In genomic region chr1:208387908-208388756, GRCh38 we compare ENCODE assay signal across 26 cellular contexts.
A peak's percentile ranks its signal among the peaks of the same experiment; 100 is the strongest.
DNase-seq lines count a peak whose midpoint lies in the region; FAIRE-seq and TF ChIP-seq lines count a peak whose summit lies in the region.
"Had no signal": no experiment of that assay in that cellular context is flagged by ENCODE, and none has a peak within 500 bp of the region (broad histone marks: within the 10 kb centered on the region; RNA-seq: fewer than 3 reads in every experiment).

No MANE protein-coding gene starts in this region.

- H3K36me3 Mint-ChIP-seq in H9 (ENCODE audit: insufficient read depth in 1 of 3, low read depth in 3 of 3), result no peaks in the 10 kb centered on the region; a peak in 1 of 7 replicates
- H3K36me3 Mint-ChIP-seq in CD8-positive, alpha-beta memory T cell, result no peaks in the 10 kb centered on the region
- H3K36me3 Mint-ChIP-seq: activated naive CD4-positive, alpha-beta T cell treated with anti-CD3 and anti-CD28 coated beads, Interleukin-2, amount 50 U/mL, for 72 hours; naive thymus-derived CD8-positive, alpha-beta T cell had no signal

- H4K5ac ChIP-seq in H9 (ENCODE audit: insufficient read length, low read depth, low read length), result no peak overlapping the region

- H3K4me1 ChIP-seq in HEK293 (ENCODE audit: control insufficient read depth, insufficient read depth, low read length) (no peaks in the 10 kb centered on the region), H9 (ENCODE audit: insufficient read depth, low read length) (no peaks in the 10 kb centered on the region)
- no peaks in the 10 kb centered on the region for H3K4me1 ChIP-seq in CD8-positive, alpha-beta memory T cell (ENCODE audit: insufficient read depth, low read length)
- H3K4me1 ChIP-seq: heart left ventricle, pancreas, stomach, tibial nerve had no signal

- WGBS in H9 (ENCODE audit: extremely low coverage, insufficient read length, low lambda C conversion rate), result no CpG with 5 or more reads among the region's 9 CpGs

- H3K23me2 ChIP-seq in H9 (ENCODE audit: insufficient read length, low read depth, low read length, poor library complexity, severe bottlenecking), result no peaks in the 10 kb centered on the region

- no peak overlapping the region for H4K91ac ChIP-seq in H9 (ENCODE audit: insufficient read length, low read depth, low read length)

- no peaks in the 10 kb centered on the region for H3K79me2 ChIP-seq in H9 (ENCODE audit: insufficient read depth, low read length)

- no peak overlapping the region for H3K27ac Mint-ChIP-seq in H9
- H3K27ac Mint-ChIP-seq in CD8-positive, alpha-beta memory T cell, result no peak overlapping the region
- H3K27ac Mint-ChIP-seq: activated naive CD4-positive, alpha-beta T cell treated with anti-CD3 and anti-CD28 coated beads, Interleukin-2, amount 50 U/mL, for 72 hours; naive thymus-derived CD8-positive, alpha-beta T cell had no signal

- no peak overlapping the region for H3K4me3 ChIP-seq in HEK293 (ENCODE audit: low read depth, low read length)
- H3K4me3 ChIP-seq in CD8-positive, alpha-beta memory T cell (ENCODE audit: low read length), result no peak overlapping the region
- H3K4me3 ChIP-seq: dorsolateral prefrontal cortex, heart left ventricle, pancreas, PC-9, stomach, tibial nerve had no signal

- CTCF ChIA-PET in HEK293 (lab: Yijun Ruan, JAX), result interaction anchor here (0.6 to 0.9 kb wide), 2 partner anchors 9 to 967 kb away, joined by 3 read pairs; no protein-coding TSS in a partner anchor
- CTCF ChIA-PET in CD8-positive, alpha-beta memory T cell (lab: Charles Lee), result no interaction called here

- H3K4me3 Mint-ChIP-seq in H9, result no peak overlapping the region
- no peak overlapping the region for H3K4me3 Mint-ChIP-seq in CD8-positive, alpha-beta memory T cell
- H3K4me3 Mint-ChIP-seq: central memory CD8-positive, alpha-beta T cell; naive thymus-derived CD8-positive, alpha-beta T cell had no signal

- H4K20me1 ChIP-seq in H9 (ENCODE audit: control insufficient read depth, insufficient read depth, insufficient read length), result no peaks in the 10 kb centered on the region

- peak; percentile 89 for DNase-seq in NCI-H1436 treated with DMSO at 0.1 percent for 48 hours (lab: John Stamatoyannopoulos, UW)
- DNase-seq in NCI-H82 treated with DMSO at 0.1 percent for 48 hours (lab: John Stamatoyannopoulos, UW; ENCODE audit: unreplicated experiment), result peak; percentile 20
- DNase-seq in left kidney (ENCODE audit: low read depth, low spot score), result peak; percentile 92
- no peak for DNase-seq in NCI-H1048 (lab: John Stamatoyannopoulos, UW)
- no peak for DNase-seq in H54 (ENCODE audit: insufficient read length, low spot score)
- DNase-seq in H9, result no peak
- DNase-seq in CD8-positive, alpha-beta memory T cell, result no peak
- DNase-seq: activated CD4-positive, alpha-beta T cell treated with anti-CD3 and anti-CD28 coated beads, Interleukin-2, amount 50 U/mL, for 1 hour; dorsolateral prefrontal cortex; heart left ventricle; IMR-90; left cardiac atrium; naive thymus-derived CD8-positive, alpha-beta T cell; NCI-H2029; pancreas; PC-9; SIG-M5; stimulated activated CD4-positive, alpha-beta T cell treated with anti-CD3 and anti-CD28 coated beads, Interleukin-15, amount 100 ng/mL, for 24 hours; stomach; T-helper 1 cell had no signal

- no peaks in the 10 kb centered on the region for H3K9me3 ChIP-seq in HEK293 (ENCODE audit: control insufficient read depth, insufficient read depth, low read depth, low read length)
- no peaks in the 10 kb centered on the region for H3K9me3 ChIP-seq in H9 (ENCODE audit: control insufficient read depth, low read depth, low read length)
- H3K9me3 ChIP-seq in CD8-positive, alpha-beta memory T cell (ENCODE audit: low read length), result no peaks in the 10 kb centered on the region
- H3K9me3 ChIP-seq: pancreas, stomach had no signal

- no peak for TF ChIP-seq CTCF in HEK293 (tag by site-specific recombination; IDR thresholded peaks at IDR 0.05)
- no peak for TF ChIP-seq CTCF in H9 (conservative IDR thresholded peaks at IDR 0.05)

- H2AFZ ChIP-seq in H9 (ENCODE audit: low read length), result no peak overlapping the region
- H2AFZ ChIP-seq: PC-9 had no signal

- no peak overlapping the region for H3K56ac ChIP-seq in H9 (ENCODE audit: insufficient read length, low read depth, low read length)

- no peak overlapping the region for H3K14ac ChIP-seq in H9 (ENCODE audit: insufficient read depth, low read length)

- H3K79me1 ChIP-seq in H9 (ENCODE audit: insufficient read depth, low read depth, low read length, poor library complexity, severe bottlenecking), result no peaks in the 10 kb centered on the region

- H3K27me3 ChIP-seq in H9 (ENCODE audit: insufficient read depth, low read length), result no peaks in the 10 kb centered on the region
- H3K27me3 ChIP-seq in CD8-positive, alpha-beta memory T cell (ENCODE audit: insufficient read depth, low read length, poor library complexity, severe bottlenecking), result no peaks in the 10 kb centered on the region
- H3K27me3 ChIP-seq: pancreas, stomach, tibial nerve had no signal

- H3K4ac ChIP-seq in H9 (ENCODE audit: low read depth, low read length), result no peak overlapping the region

- no peak overlapping the region for H2BK20ac ChIP-seq in H9 (ENCODE audit: low read depth, low read length, poor library complexity, severe bottlenecking)

- no peak overlapping the region for H3T11ph ChIP-seq in H9 (ENCODE audit: low read length)

- H2BK12ac ChIP-seq in H9 (ENCODE audit: insufficient read length, low read depth, low read length), result no peak overlapping the region

- H2BK5ac ChIP-seq in H9 (ENCODE audit: insufficient read length, low read length), result no peak overlapping the region

- no peak overlapping the region for H3K4me2 ChIP-seq in H9 (ENCODE audit: insufficient read depth, insufficient read length, low read length)
- H3K4me2 ChIP-seq: PC-9 had no signal

- no peak overlapping the region for H3K27ac ChIP-seq in HEK293 (ENCODE audit: extremely low read depth, low read depth, low read length)
- H3K27ac ChIP-seq in H9 (ENCODE audit: insufficient read length, low read depth, low read length), result no peak overlapping the region
- no peak overlapping the region for H3K27ac ChIP-seq in CD8-positive, alpha-beta memory T cell (ENCODE audit: low read depth, low read length)
- H3K27ac ChIP-seq: dorsolateral prefrontal cortex, heart left ventricle, HL-60, pancreas, PC-9, stomach, tibial nerve had no signal

- no peak overlapping the region for H4K8ac ChIP-seq in H9 (replicated peaks; ENCODE audit: insufficient read length, low read depth, low read length)

- POLR2A ChIA-PET in HEK293 (lab: Yijun Ruan, JAX), result no interaction called here
- POLR2A ChIA-PET in CD8-positive, alpha-beta memory T cell (lab: Charles Lee), result no interaction called here

- H2AK5ac ChIP-seq in H9 (ENCODE audit: insufficient read length, low read length), result no peak overlapping the region

- H3K27me3 Mint-ChIP-seq in H9 (ENCODE audit: low read depth), result no peaks in the 10 kb centered on the region
- H3K27me3 Mint-ChIP-seq in CD8-positive, alpha-beta memory T cell, result peaks cover 0 to 18% of the 10 kb centered on the region in 2 donors

- no peaks in the 10 kb centered on the region for H3K4me1 Mint-ChIP-seq in H9
- H3K4me1 Mint-ChIP-seq in CD8-positive, alpha-beta memory T cell, result no peaks in the 10 kb centered on the region
- H3K4me1 Mint-ChIP-seq: central memory CD8-positive, alpha-beta T cell; naive thymus-derived CD8-positive, alpha-beta T cell had no signal

- H3K9ac ChIP-seq in H9 (ENCODE audit: extremely low read depth, insufficient read length, low read length), result no peak overlapping the region

- H3K18ac ChIP-seq in H9 (ENCODE audit: insufficient read length, low read depth, low read length), result no peak overlapping the region

- H3K9me3 Mint-ChIP-seq in H9, result no peaks in the 10 kb centered on the region
- peaks cover 0 to 8% (median 0%) of the 10 kb centered on the region in 5 donors for H3K9me3 Mint-ChIP-seq in CD8-positive, alpha-beta memory T cell
- H3K9me3 Mint-ChIP-seq: activated naive CD4-positive, alpha-beta T cell treated with anti-CD3 and anti-CD28 coated beads, Interleukin-2, amount 50 U/mL, for 72 hours; central memory CD8-positive, alpha-beta T cell had no signal

- no peaks in the 10 kb centered on the region for H3K36me3 ChIP-seq in HEK293 (ENCODE audit: control insufficient read depth in 2 of 2, insufficient read depth in 1 of 2, low read length in 2 of 2)
- no peaks in the 10 kb centered on the region for H3K36me3 ChIP-seq in CD8-positive, alpha-beta memory T cell (ENCODE audit: insufficient read depth, low read length)
- H3K36me3 ChIP-seq: heart left ventricle, pancreas, stomach, tibial nerve had no signal

- no peak overlapping the region for H2BK120ac ChIP-seq in H9 (ENCODE audit: low read depth, low read length, poor library complexity, severe bottlenecking)

- TF ChIP-seq POLR2A in H54 (IDR thresholded peaks at IDR 0.05; ENCODE audit: low read depth, low read length), result no peak

- FAIRE-seq in H54 (lab: Jason Lieb, UNC), result no peak
- FAIRE-seq: astrocyte, pancreas had no signal

- H2BK15ac ChIP-seq in H9 (ENCODE audit: low read depth, low read length), result no peak overlapping the region

- H3K23ac ChIP-seq in H9 (ENCODE audit: insufficient read length, low read depth, low read length), result no peak overlapping the region

TF ChIP-seq in HEK293, 187 proteins besides CTCF, POLR2A, EP300 and RAD21 (continues in another document):
- no peak for TF ChIP-seq ZNF155 (tag by site-specific recombination; IDR thresholded peaks at IDR 0.05)
- TF ChIP-seq FEZF1 (tag by site-specific recombination; IDR thresholded peaks at IDR 0.05), result 0 out of 2 replicates have a peak, but pooled peaks have one; percentile 19
- peak; percentile 44; the same call in 1 of the 2 replicates for TF ChIP-seq GLIS1 (tag by site-specific recombination; IDR thresholded peaks at IDR 0.05)
- TF ChIP-seq OSR2 (tag by site-specific recombination; IDR thresholded peaks at IDR 0.05), result peak; percentile 6; the same call in 1 of the 2 replicates
- 0 out of 2 replicates have a peak, but pooled peaks have one; percentile 26 for TF ChIP-seq SCRT1 (tag by site-specific recombination; IDR thresholded peaks at IDR 0.05; ENCODE audit: borderline replicate concordance)
- TF ChIP-seq WT1 (tag by site-specific recombination; IDR thresholded peaks at IDR 0.05), result peak; percentile 82
- TF ChIP-seq TRIM28 (IDR thresholded peaks at IDR 0.05; ENCODE audit: borderline replicate concordance, low read length), result peak; percentile 76; the same call in 1 of the 2 replicates
- TF ChIP-seq SP7 (tag by site-specific recombination; IDR thresholded peaks at IDR 0.05), result peak; percentile 90
- no peak for TF ChIP-seq EGR2 (tag by site-specific recombination; IDR thresholded peaks at IDR 0.05; ENCODE audit: low read depth)
- TF ChIP-seq ZNF623 (tag by site-specific recombination; IDR thresholded peaks at IDR 0.05), result no peak
- TF ChIP-seq ZSCAN23 (tag by site-specific recombination; IDR thresholded peaks at IDR 0.05), result no peak

Comparison
In these comparisons a context has a peak if more than half of its experiments do, and no peak if none do; other contexts are left out.
1. DNase-seq: peak in NCI-H1436 treated with DMSO at 0.1 percent for 48 hours (single experiment), NCI-H82 treated with DMSO at 0.1 percent for 48 hours (single experiment) and left kidney (single experiment); none in NCI-H1048 (single experiment), H54 (single experiment), H9 (single experiment) and CD8-positive, alpha-beta memory T cell (0 of 5).